23 cellular contexts compared by ENCODE assay signal in the genomic region with DNA sequence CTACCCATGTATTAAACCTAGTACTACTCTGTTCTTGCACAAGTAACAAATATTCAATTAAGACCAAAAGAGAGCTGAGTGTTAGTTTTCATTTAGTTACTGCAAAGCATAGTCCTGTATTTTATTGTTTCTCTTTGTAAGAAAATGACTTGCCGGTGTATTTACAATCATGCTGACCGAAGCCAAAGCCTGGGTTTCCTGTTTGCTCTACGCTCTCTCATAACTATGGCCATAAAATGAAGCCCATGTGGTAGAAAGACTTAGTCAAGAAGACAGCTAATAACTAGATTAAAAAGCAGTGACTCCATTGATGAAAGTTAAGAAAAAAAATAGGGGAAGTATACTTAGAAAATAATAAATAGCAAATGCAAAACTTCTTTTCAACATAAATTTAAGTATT.
"Had no signal": no experiment of that assay in that cellular context is flagged by ENCODE, and none has a peak within 500 bp of the region (broad histone marks: within the 10 kb centered on the region; RNA-seq: fewer than 3 reads in every experiment).

No MANE protein-coding gene starts in this region.

- H3K27me3 ChIP-seq: gastrocnemius medialis, right lobe of liver, spleen had no signal

- H3K4me3 Mint-ChIP-seq: immature natural killer cell; memory B cell; naive B cell; nephron progenitor cell; stimulated activated memory B cell treated with anti-CD40 and anti-IgM and Interleukin-4, amounts not matched to agents 10 μg/mL and 1 μg/mL and 100 μg/mL, for 72 hours; stimulated activated naive CD8-positive, alpha-beta T cell treated with anti-CD3 and anti-CD28 coated beads, Interleukin-15, Interleukin-2, amounts not matched to agents 100 ng/mL and 50 ng/mL, for 24 hours had no signal

- H3K9me3 Mint-ChIP-seq: memory B cell; nephron progenitor cell; stimulated activated naive CD8-positive, alpha-beta T cell treated with anti-CD3 and anti-CD28 coated beads, Interleukin-15, Interleukin-2, amounts not matched to agents 100 ng/mL and 50 ng/mL, for 24 hours had no signal

- H3K4me1 ChIP-seq: gastrocnemius medialis, left ventricle myocardium inferior, lower lobe of right lung, psoas muscle, right lobe of liver, spleen had no signal

- H3K27me3 Mint-ChIP-seq: naive B cell; stimulated activated memory B cell treated with anti-CD40 and anti-IgM and Interleukin-4, amounts not matched to agents 10 μg/mL and 1 μg/mL and 100 μg/mL, for 72 hours had no signal

- H3K27ac Mint-ChIP-seq: immature natural killer cell; memory B cell; naive B cell; nephron progenitor cell; stimulated activated memory B cell treated with anti-CD40 and anti-IgM and Interleukin-4, amounts not matched to agents 10 μg/mL and 1 μg/mL and 100 μg/mL, for 72 hours; stimulated activated naive CD8-positive, alpha-beta T cell treated with anti-CD3 and anti-CD28 coated beads, Interleukin-15, Interleukin-2, amounts not matched to agents 100 ng/mL and 50 ng/mL, for 24 hours had no signal

- H3K27ac ChIP-seq: coronary artery, gastrocnemius medialis, left ventricle myocardium inferior, lower lobe of right lung, psoas muscle, right lobe of liver, spleen, thoracic aorta had no signal

- H3K36me3 Mint-ChIP-seq: immature natural killer cell; memory B cell; naive B cell; stimulated activated memory B cell treated with anti-CD40 and anti-IgM and Interleukin-4, amounts not matched to agents 10 μg/mL and 1 μg/mL and 100 μg/mL, for 72 hours had no signal

- H3K9me3 ChIP-seq: gastrocnemius medialis, left ventricle myocardium inferior, lower lobe of right lung, psoas muscle, right lobe of liver, thoracic aorta had no signal

- DNase-seq: effector CD4-positive, alpha-beta T cell; gastrocnemius medialis; glutamatergic neuron; immature natural killer cell; left ventricle myocardium inferior; lower lobe of right lung; midbrain; naive B cell; nephron progenitor cell; psoas muscle; retina; right lobe of liver; spleen; stimulated activated CD4-positive, alpha-beta T cell treated with anti-CD3 and anti-CD28 coated beads, Interleukin-15, amount 100 ng/mL, for 24 hours; stimulated activated CD4-positive, alpha-beta T cell treated with anti-CD3 and anti-CD28 coated beads, Interleukin-1b, Interleukin-23, amount 100 ng/mL, for 48 hours; stimulated activated CD4-positive, alpha-beta T cell treated with anti-CD3 and anti-CD28 coated beads, Interleukin-4, amount 100 ng/mL, for 24 hours; trophoblast cell had no signal

- H3K4me3 ChIP-seq: coronary artery, gastrocnemius medialis, left ventricle myocardium inferior, lower lobe of right lung, psoas muscle, right lobe of liver, spleen, thoracic aorta had no signal

- H3K4me1 Mint-ChIP-seq: immature natural killer cell; memory B cell; naive B cell; stimulated activated memory B cell treated with anti-CD40 and anti-IgM and Interleukin-4, amounts not matched to agents 10 μg/mL and 1 μg/mL and 100 μg/mL, for 72 hours had no signal

- ATAC-seq: esophagus mucosa; gastrocnemius medialis; lower lobe of right lung; psoas muscle; right lobe of liver; stimulated activated memory B cell treated with anti-CD40 and anti-IgM and Interleukin-4, amounts not matched to agents 10 μg/mL and 1 μg/mL and 100 μg/mL, for 72 hours had no signal

- H3K36me3 ChIP-seq: gastrocnemius medialis, left ventricle myocardium inferior, lower lobe of right lung, right lobe of liver, spleen, thoracic aorta had no signal
